9 cellular contexts compared by ENCODE assay signal in genomic region chr10:19412531-19412930, GRCh38.
A peak's percentile ranks its signal among the peaks of the same experiment; 100 is the strongest.
DNase-seq lines count a peak whose midpoint lies in the region; ATAC-seq, FAIRE-seq and TF ChIP-seq lines count a peak whose summit lies in the region.
"Had no signal": no experiment of that assay in that cellular context is flagged by ENCODE, and none has a peak within 500 bp of the region (broad histone marks: within the 10 kb centered on the region; RNA-seq: fewer than 3 reads in every experiment).

No MANE protein-coding gene starts in this region.

- H3K27ac ChIP-seq in colonic mucosa (no peak overlapping the region), neural cell (ENCODE audit: low read length) (no peak overlapping the region), vagina (no peak overlapping the region)
- H3K27ac ChIP-seq: SK-N-MC had no signal

- intact Hi-C loops in colonic mucosa (cut with DNase I): loop anchor here (5.0 kb wide), 2 partner anchors 375 to 1355 kb away; no protein-coding TSS in a partner anchor
- intact Hi-C loops in vagina (cut with DNase I): no loop called here

- peak; percentile 7 for DNase-seq in D721Med (ENCODE audit: insufficient read length, low spot score)
- peak; percentile 10 for DNase-seq in NB4 (ENCODE audit: low read depth)
- no peak for DNase-seq in colonic mucosa
- no peak for DNase-seq in vagina (ENCODE audit: extremely low spot score in 2 of 2)
- DNase-seq in mucosa of gallbladder (ENCODE audit: low spot score): no peak
- DNase-seq in OCI-M2 (lab: John Stamatoyannopoulos, UW; ENCODE audit: unreplicated experiment): no peak

- H3K9ac ChIP-seq in colonic mucosa (ENCODE audit: low read depth in 2 of 2, low read length in 2 of 2) (no peak overlapping the region), neural cell (ENCODE audit: low read length) (no peak overlapping the region)

- no peaks in the 10 kb centered on the region for H3K9me2 ChIP-seq in neural cell (ENCODE audit: insufficient read depth, low read length)

- H3K36me3 ChIP-seq in colonic mucosa: no peaks in the 10 kb centered on the region
- H3K36me3 ChIP-seq in neural cell (ENCODE audit: insufficient read depth, low read length): no peaks in the 10 kb centered on the region
- no peaks in the 10 kb centered on the region for H3K36me3 ChIP-seq in vagina

- TF ChIP-seq EP300 in neural cell (conservative IDR thresholded peaks at IDR 0.05; ENCODE audit: poor library complexity, severe bottlenecking): no peak

- no peak for ATAC-seq in HG03439 (IDR thresholded peaks at IDR 0.05; ENCODE audit: unreplicated experiment)

- H3K4me3 ChIP-seq in NB4 (ENCODE audit: low read depth, low read length): no peak overlapping the region
- no peak overlapping the region for H3K4me3 ChIP-seq in colonic mucosa
- no peak overlapping the region for H3K4me3 ChIP-seq in neural cell (ENCODE audit: low read length)
- H3K4me3 ChIP-seq in vagina: no peak overlapping the region
- H3K4me3 ChIP-seq: SK-N-MC had no signal

- H3K79me2 ChIP-seq in neural cell (replicated peaks; ENCODE audit: insufficient read depth, low read length): no peaks in the 10 kb centered on the region

- FAIRE-seq in D721Med (lab: Jason Lieb, UNC): no peak

- no peaks in the 10 kb centered on the region for H3F3A ChIP-seq in neural cell (ENCODE audit: insufficient read depth, low read length, poor library complexity, severe bottlenecking)

- H3K4me2 ChIP-seq in neural cell (ENCODE audit: low read length): no peak overlapping the region

- no peak overlapping the region for H2AFZ ChIP-seq in neural cell (ENCODE audit: low read depth, low read length)

- TF ChIP-seq CTCF in D721Med (IDR thresholded peaks at IDR 0.05; ENCODE audit: insufficient read depth, missing control alignments) (peak; percentile 64), NB4 (IDR thresholded peaks at IDR 0.05; ENCODE audit: low read depth, low read length) (peak; percentile 5), colonic mucosa (IDR thresholded peaks at IDR 0.05) (peak; percentile 44), neural cell (IDR thresholded peaks at IDR 0.05; ENCODE audit: poor library complexity, severe bottlenecking) (peak; percentile 74), vagina (IDR thresholded peaks at IDR 0.05) (peak in 1 of 3 experiments; percentile 45)

- H3K27me3 ChIP-seq in colonic mucosa: no peaks in the 10 kb centered on the region
- H3K27me3 ChIP-seq in neural cell (ENCODE audit: insufficient read depth, low read depth, low read length): no peaks in the 10 kb centered on the region
- no peaks in the 10 kb centered on the region for H3K27me3 ChIP-seq in vagina

- H3K9me3 ChIP-seq in colonic mucosa (no peaks in the 10 kb centered on the region), neural cell (ENCODE audit: low read length) (peaks cover 8% of the 10 kb centered on the region), vagina (no peaks in the 10 kb centered on the region)

- TF ChIP-seq POLR2A in NB4 (IDR thresholded peaks at IDR 0.05; ENCODE audit: extremely low read depth, insufficient read length) (no peak), vagina (IDR thresholded peaks at IDR 0.05) (no peak)

- H4K20me1 ChIP-seq in neural cell (ENCODE audit: insufficient read depth): no peaks in the 10 kb centered on the region

- TF ChIP-seq RAD21 in neural cell (conservative IDR thresholded peaks at IDR 0.05): peak; percentile 83

- H3K4me1 ChIP-seq in colonic mucosa: no peaks in the 10 kb centered on the region
- no peaks in the 10 kb centered on the region for H3K4me1 ChIP-seq in vagina

TF ChIP-seq in neural cell, 6 proteins besides CTCF, POLR2A, EP300 and RAD21:
- TF ChIP-seq REST (IDR thresholded peaks at IDR 0.05; ENCODE audit: borderline replicate concordance) (no peak), SMC3 (conservative IDR thresholded peaks at IDR 0.05; ENCODE audit: poor library complexity) (peak; percentile 90), POLR2AphosphoS5 (IDR thresholded peaks at IDR 0.05) (no peak)

Comparison
In these comparisons a context has a peak if more than half of its experiments do, and no peak if none do; other contexts are left out.
1. DNase-seq: peak in D721Med (single experiment) and NB4 (single experiment); none in colonic mucosa (single experiment), vagina (0 of 2), mucosa of gallbladder (single experiment) and OCI-M2 (single experiment).